In genomic region chr5:78518365-78519197, GRCh38 we compare ENCODE assay signal across 8 cellular contexts.
DNase-seq lines count a peak whose midpoint lies in the region; ATAC-seq, FAIRE-seq and TF ChIP-seq lines count a peak whose summit lies in the region.

No MANE protein-coding gene starts in this region.

- H3K36me3 ChIP-seq in H7 (replicated peaks; ENCODE audit: control insufficient read depth, insufficient read depth, low read length), result no peaks in the 10 kb centered on the region
- H3K36me3 ChIP-seq in astrocyte (ENCODE audit: insufficient read depth, low read length), result no peaks in the 10 kb centered on the region
- H3K36me3 ChIP-seq in small intestine (ENCODE audit: control insufficient read depth in 2 of 2, insufficient read depth in 2 of 2, low read length in 2 of 2), result peaks cover 0 to 2% of the 10 kb centered on the region in 2 donors

- peak; percentile 58 for DNase-seq in H7
- DNase-seq in astrocyte (ENCODE audit: low read depth), result peak; percentile 93
- DNase-seq in hepatic stellate cell (ENCODE audit: low spot score), result peak; percentile 91
- DNase-seq in small intestine, result peak; percentile 94
- no peak for DNase-seq in activated naive CD8-positive, alpha-beta T cell treated with anti-CD3 and anti-CD28 coated beads, Interleukin-2, amount 50 U/mL, for 24 hours
- DNase-seq in erythroblast (lab: John Stamatoyannopoulos, UW), result no peak
- no peak for DNase-seq in activated gamma-delta T cell (lab: John Stamatoyannopoulos, UW)

- peak overlapping the region; percentile 62 for H3K4me2 ChIP-seq in astrocyte (ENCODE audit: low read length)

- peaks cover 18% of the 10 kb centered on the region for H3K79me2 ChIP-seq in astrocyte (ENCODE audit: insufficient read depth, low read length)

- WGBS in small intestine, 3 donors, result 26 to 54% (median 33%) methylated on average over 14 of the region's 14 CpGs

- H3K9me3 ChIP-seq in astrocyte (ENCODE audit: insufficient read depth, low read depth, low read length), result no peaks in the 10 kb centered on the region
- H3K9me3 ChIP-seq in small intestine (ENCODE audit: control insufficient read depth, low read depth), result no peaks in the 10 kb centered on the region

- peaks cover 3% of the 10 kb centered on the region for H3K36me3 Mint-ChIP-seq in astrocyte (ENCODE audit: low read depth, unreplicated experiment)
- H3K36me3 Mint-ChIP-seq in activated naive CD8-positive, alpha-beta T cell treated with anti-CD3 and anti-CD28 coated beads, Interleukin-2, amount 50 U/mL, for 24 hours (ENCODE audit: low read depth), result no peaks in the 10 kb centered on the region

- no peaks in the 10 kb centered on the region for H3K27me3 Mint-ChIP-seq in astrocyte (ENCODE audit: low read depth, unreplicated experiment)
- peaks cover 31% of the 10 kb centered on the region for H3K27me3 Mint-ChIP-seq in activated naive CD8-positive, alpha-beta T cell treated with anti-CD3 and anti-CD28 coated beads, Interleukin-2, amount 50 U/mL, for 24 hours

- no peaks in the 10 kb centered on the region for H3K9me3 Mint-ChIP-seq in astrocyte (ENCODE audit: unreplicated experiment)
- no peaks in the 10 kb centered on the region for H3K9me3 Mint-ChIP-seq in activated naive CD8-positive, alpha-beta T cell treated with anti-CD3 and anti-CD28 coated beads, Interleukin-2, amount 50 U/mL, for 24 hours

- H3K27ac Mint-ChIP-seq in astrocyte (ENCODE audit: unreplicated experiment), result peak overlapping the region; percentile 97
- no peak overlapping the region for H3K27ac Mint-ChIP-seq in activated naive CD8-positive, alpha-beta T cell treated with anti-CD3 and anti-CD28 coated beads, Interleukin-2, amount 50 U/mL, for 24 hours

- H2AFZ ChIP-seq in astrocyte (ENCODE audit: low read depth, low read length), result no peak overlapping the region

- H3K4me1 Mint-ChIP-seq in astrocyte (ENCODE audit: low read depth, unreplicated experiment), result peaks cover 18% of the 10 kb centered on the region
- H3K4me1 Mint-ChIP-seq in activated naive CD8-positive, alpha-beta T cell treated with anti-CD3 and anti-CD28 coated beads, Interleukin-2, amount 50 U/mL, for 24 hours, result no peaks in the 10 kb centered on the region

- H3K4me3 ChIP-seq in H7 (ENCODE audit: insufficient read depth, low read depth, low read length), result no peak overlapping the region
- no peak overlapping the region for H3K4me3 ChIP-seq in astrocyte (ENCODE audit: insufficient read depth, low read depth, low read length)
- H3K4me3 ChIP-seq in small intestine (ENCODE audit: low read depth in 1 of 2, low read length in 2 of 2), result no peak overlapping the region

- ATAC-seq in HG03280 (IDR thresholded peaks at IDR 0.05; ENCODE audit: unreplicated experiment), result no peak
- ATAC-seq in activated naive CD8-positive, alpha-beta T cell treated with anti-CD3 and anti-CD28 coated beads, Interleukin-2, amount 50 U/mL, for 24 hours, result no peak

- TF ChIP-seq POLR2A in erythroblast (IDR thresholded peaks at IDR 0.05; ENCODE audit: low read length), result no peak

- peak overlapping the region; percentile 80 for H3K9ac ChIP-seq in astrocyte (ENCODE audit: low read length)

- peak overlapping the region; percentile 90 for H3K27ac ChIP-seq in astrocyte (ENCODE audit: low read depth, low read length)
- H3K27ac ChIP-seq in small intestine (ENCODE audit: low read depth in 1 of 2, low read length in 1 of 2), result peak overlapping the region; percentile 84 to 85

- FAIRE-seq in astrocyte (lab: Jason Lieb, UNC) (peak; percentile 62), small intestine (lab: Jason Lieb, UNC) (no peak)

- TF ChIP-seq CTCF in astrocyte (IDR thresholded peaks at IDR 0.05; ENCODE audit: insufficient read depth, low read depth, low read length), result no peak

- peaks cover 34% of the 10 kb centered on the region for H3K4me1 ChIP-seq in astrocyte (ENCODE audit: insufficient read depth, low read length)
- peaks cover 16 to 18% of the 10 kb centered on the region in 2 donors for H3K4me1 ChIP-seq in small intestine (ENCODE audit: control insufficient read depth in 2 of 2, insufficient read depth in 1 of 2, low read depth in 1 of 2, low read length in 1 of 2)

- no peaks in the 10 kb centered on the region for H4K20me1 ChIP-seq in astrocyte (ENCODE audit: insufficient read depth, low read length)

- H3K27me3 ChIP-seq in H7 (ENCODE audit: control insufficient read depth, insufficient read depth, low read length) (no peaks in the 10 kb centered on the region), astrocyte (ENCODE audit: insufficient read depth, low read length) (no peaks in the 10 kb centered on the region), small intestine (ENCODE audit: control insufficient read depth in 2 of 2, insufficient read depth in 2 of 2, low read length in 2 of 2) (no peaks in the 10 kb centered on the region)

- H3K4me3 Mint-ChIP-seq in astrocyte (ENCODE audit: unreplicated experiment), result peak overlapping the region; percentile 21
- no peak overlapping the region for H3K4me3 Mint-ChIP-seq in activated naive CD8-positive, alpha-beta T cell treated with anti-CD3 and anti-CD28 coated beads, Interleukin-2, amount 50 U/mL, for 24 hours

Comparison
In these comparisons a context has a peak if more than half of its experiments do, and no peak if none do; other contexts are left out.
1. DNase-seq: peak in H7 (single experiment), astrocyte (single experiment), hepatic stellate cell (single experiment) and small intestine (single experiment); none in activated naive CD8-positive, alpha-beta T cell treated with anti-CD3 and anti-CD28 coated beads, Interleukin-2, amount 50 U/mL, for 24 hours (single experiment), erythroblast (0 of 2) and activated gamma-delta T cell (single experiment).